Comparison of ENCODE assay signal across 8 cellular contexts in genomic region chr1:145978477-145978859, GRCh38. TPM values are rescaled to one million over a fixed set of nuclear protein-coding genes. Genes with fewer than 3 reads are reported as not detected.
DNase-seq lines count a peak whose midpoint lies in the region; ATAC-seq and TF ChIP-seq lines count a peak whose summit lies in the region.
"Had no signal": no experiment of that assay in that cellular context is flagged by ENCODE, and none has a peak within 500 bp of the region (broad histone marks: within the 10 kb centered on the region; RNA-seq: fewer than 3 reads in every experiment).

No MANE protein-coding gene starts in this region.

- no peaks in the 10 kb centered on the region for H3K79me2 ChIP-seq in Karpas-422 (ENCODE audit: low read length)

- no peaks in the 10 kb centered on the region for H3K36me3 ChIP-seq in Karpas-422 (ENCODE audit: insufficient read depth, low read length)
- H3K36me3 ChIP-seq in mesodermal cell (ENCODE audit: control insufficient read depth, insufficient read depth, low read length), result no peaks in the 10 kb centered on the region
- H3K36me3 ChIP-seq in tibial nerve, result peaks cover 0 to 9% (median 0%) of the 10 kb centered on the region in 3 donors

- H3K4me3 Mint-ChIP-seq in MCF 10A (ENCODE audit: unreplicated experiment), result no peak overlapping the region
- H3K4me3 Mint-ChIP-seq in stimulated activated effector memory CD8-positive, alpha-beta T cell treated with anti-CD3 and anti-CD28 coated beads, Interleukin-12 subunit alpha, Interleukin-12 subunit beta, amount 100 ng/mL, for 72 hours, result no peak overlapping the region
- H3K4me3 Mint-ChIP-seq: activated naive CD8-positive, alpha-beta T cell had no signal

- peak overlapping the region; percentile 66 for H3K9ac ChIP-seq in Karpas-422 (ENCODE audit: low read length)

- H3K27ac Mint-ChIP-seq in MCF 10A (ENCODE audit: low read depth, unreplicated experiment), result no peak overlapping the region
- H3K27ac Mint-ChIP-seq in stimulated activated effector memory CD8-positive, alpha-beta T cell treated with anti-CD3 and anti-CD28 coated beads, Interleukin-12 subunit alpha, Interleukin-12 subunit beta, amount 100 ng/mL, for 72 hours, result no peak overlapping the region
- H3K27ac Mint-ChIP-seq: activated naive CD8-positive, alpha-beta T cell had no signal

- POLR2A ChIA-PET in MCF 10A (lab: Yijun Ruan, JAX) (interaction anchor here (0.7 to 24.2 kb wide), 12 partner anchors 13 to 133 kb away, joined by 3 to 1309 read pairs (median 20); partner anchors contain the start of genes ANKRD34A, HJV, LIX1L and NUDT17), GM10248 (lab: Yijun Ruan, JAX) (interaction anchor here (1.1 to 2.6 kb wide), 6 partner anchors 9 to 21 kb away, joined by 4 to 25 read pairs (median 8); partner anchors contain the start of genes ANKRD34A, LIX1L and POLR3GL)

- H3K4me2 ChIP-seq in Karpas-422 (ENCODE audit: low read depth, low read length, poor library complexity, severe bottlenecking), result peak overlapping the region; percentile 64

- peaks cover 6% of the 10 kb centered on the region for H3K36me3 Mint-ChIP-seq in MCF 10A (ENCODE audit: insufficient read depth, unreplicated experiment)
- peaks cover 10% of the 10 kb centered on the region for H3K36me3 Mint-ChIP-seq in stimulated activated effector memory CD8-positive, alpha-beta T cell treated with anti-CD3 and anti-CD28 coated beads, Interleukin-12 subunit alpha, Interleukin-12 subunit beta, amount 100 ng/mL, for 72 hours
- H3K36me3 Mint-ChIP-seq: activated naive CD8-positive, alpha-beta T cell had no signal

- CTCF ChIA-PET in MCF 10A (lab: Yijun Ruan, JAX) (interaction anchor here (0.5 to 24.2 kb wide), 15 partner anchors 13 to 133 kb away, joined by 3 to 773 read pairs (median 8); partner anchors contain the start of genes ANKRD34A, HJV, ITGA10 and LIX1L), GM10248 (lab: Yijun Ruan, JAX) (interaction anchor here (0.8 to 9.5 kb wide), 22 partner anchors 12 to 134 kb away, joined by 3 to 249 read pairs (median 6); partner anchors contain the start of genes ANKRD34A, HJV, LIX1L and NUDT17)

- H3K4me1 Mint-ChIP-seq in MCF 10A (ENCODE audit: insufficient read depth, unreplicated experiment), result peaks cover 5% of the 10 kb centered on the region
- H3K4me1 Mint-ChIP-seq in stimulated activated effector memory CD8-positive, alpha-beta T cell treated with anti-CD3 and anti-CD28 coated beads, Interleukin-12 subunit alpha, Interleukin-12 subunit beta, amount 100 ng/mL, for 72 hours, result peaks cover 24% of the 10 kb centered on the region

- H3K4me1 ChIP-seq in Karpas-422 (ENCODE audit: low read length), result peaks cover 45% of the 10 kb centered on the region
- peaks cover 46% of the 10 kb centered on the region for H3K4me1 ChIP-seq in mesodermal cell (ENCODE audit: control insufficient read depth, insufficient read depth, low read length, poor library complexity, severe bottlenecking)
- H3K4me1 ChIP-seq in tibial nerve, result peaks cover 0 to 63% (median 55%) of the 10 kb centered on the region in 4 donors

- H4K20me1 ChIP-seq in Karpas-422 (ENCODE audit: insufficient read depth, low read depth, low read length), result no peaks in the 10 kb centered on the region

- no peak for TF ChIP-seq CTCF in MCF 10A (IDR thresholded peaks at IDR 0.05; ENCODE audit: unreplicated experiment)
- no peak for TF ChIP-seq CTCF in tibial nerve (IDR thresholded peaks at IDR 0.05)
- TF ChIP-seq CTCF in GM10248 (IDR thresholded peaks at IDR 0.05; ENCODE audit: control extremely low read depth, extremely low read depth, low read depth, missing control alignments), result no peak

- H3K9me3 ChIP-seq in Karpas-422 (ENCODE audit: low read length), result no peaks in the 10 kb centered on the region
- H3K9me3 ChIP-seq in mesodermal cell (ENCODE audit: control insufficient read depth, low read length), result no peaks in the 10 kb centered on the region
- no peaks in the 10 kb centered on the region for H3K9me3 ChIP-seq in tibial nerve

- H3K27ac ChIP-seq in Karpas-422 (ENCODE audit: low read length) (peak overlapping the region; percentile 95), mesodermal cell (ENCODE audit: low read depth, low read length, severe bottlenecking) (peak overlapping the region; percentile 99), tibial nerve (peak overlapping the region; percentile 92 to 99 (median 94))

- H2AFZ ChIP-seq in Karpas-422 (ENCODE audit: low read length), result no peak overlapping the region

- intact Hi-C loops in MCF 10A (cut with micrococcal nuclease), result loop anchor here (2.0 to 10.0 kb wide), 2 partner anchors 52 to 124 kb away; partner anchors contain the start of genes PIAS3 and RBM8A

- DNase-seq in Karpas-422 (peak; percentile 48), MCF 10A (ENCODE audit: unreplicated experiment) (no peak), tibial nerve (ENCODE audit: low spot score in 2 of 2) (no peak), GM10248 (ENCODE audit: extremely low spot score) (no peak)
- DNase-seq in stimulated activated effector memory CD8-positive, alpha-beta T cell treated with anti-CD3 and anti-CD28 coated beads, Interleukin-12 subunit alpha, Interleukin-12 subunit beta, amount 100 ng/mL, for 72 hours (ENCODE audit: low spot score in 2 of 2), result no peak
- no peak for DNase-seq in stimulated activated CD4-positive, alpha-beta T cell treated with anti-CD3 and anti-CD28 coated beads, Interleukin-1b, Interleukin-23, amount 100 ng/mL, for 48 hours

- H3K27me3 ChIP-seq in Karpas-422 (ENCODE audit: low read length), result no peaks in the 10 kb centered on the region
- no peaks in the 10 kb centered on the region for H3K27me3 ChIP-seq in tibial nerve

- no peak for TF ChIP-seq POLR2A in tibial nerve (IDR thresholded peaks at IDR 0.05)

- TF ChIP-seq EP300 in tibial nerve (IDR thresholded peaks at IDR 0.05), result no peak

- TSS peak; percentile 48 for BruUV-seq in MCF 10A (replicated peaks; lab: Mats Ljungman, UMichigan)

- no peak for ATAC-seq in stimulated activated effector memory CD8-positive, alpha-beta T cell treated with anti-CD3 and anti-CD28 coated beads, Interleukin-12 subunit alpha, Interleukin-12 subunit beta, amount 100 ng/mL, for 72 hours

- H3K27me3 Mint-ChIP-seq in MCF 10A (ENCODE audit: insufficient read depth, unreplicated experiment), result no peaks in the 10 kb centered on the region
- H3K27me3 Mint-ChIP-seq: activated naive CD8-positive, alpha-beta T cell had no signal

- no peaks in the 10 kb centered on the region for H3K9me2 ChIP-seq in Karpas-422 (replicated peaks; ENCODE audit: insufficient read depth, low read length)

- no peaks in the 10 kb centered on the region for H3K9me3 Mint-ChIP-seq in MCF 10A (ENCODE audit: unreplicated experiment)
- no peaks in the 10 kb centered on the region for H3K9me3 Mint-ChIP-seq in stimulated activated effector memory CD8-positive, alpha-beta T cell treated with anti-CD3 and anti-CD28 coated beads, Interleukin-12 subunit alpha, Interleukin-12 subunit beta, amount 100 ng/mL, for 72 hours

- H3K4me3 ChIP-seq in Karpas-422 (ENCODE audit: low read length) (peak overlapping the region; percentile 36; the same call in 1 of the 2 replicates), mesodermal cell (ENCODE audit: extremely low read depth, insufficient read depth, low read length, poor library complexity, severe bottlenecking) (peak overlapping the region; percentile 14), tibial nerve (peak overlapping the region; percentile 5 to 42 (median 26))

RNA-seq across cellular contexts. Expression of gene POLR3GL, which starts 14.0 kb away (rescaled TPM):
- 34.7 and 42.3 TPM in 2 replicates for total RNA-seq in Karpas-422 (2014; rRNA removed; shearing (Covaris generic); ENCODE audit: low replicate concordance)
- total RNA-seq in MCF 10A (2022), result 17.6 and 20.9 TPM in 2 replicates
- polyA plus RNA-seq in mesodermal cell (2013, experiment 1 of 2), result 28.8 TPM
- polyA plus RNA-seq in mesodermal cell (2013, experiment 2 of 2), result 30.3 TPM
- 10 to 100 TPM; 20.1 to 33.1 (median 28.9) TPM for total RNA-seq in tibial nerve

RNA-seq across cellular contexts. Expression of gene ANKRD34A, which starts 14.1 kb away (rescaled TPM):
- total RNA-seq in Karpas-422 (2014; rRNA removed; shearing (Covaris generic); ENCODE audit: low replicate concordance), result 9.0 and 21.5 TPM in 2 replicates
- 2.6 and 3.1 TPM in 2 replicates for total RNA-seq in MCF 10A (2022)
- 1.1 TPM for polyA plus RNA-seq in mesodermal cell (2013, experiment 1 of 2)
- polyA plus RNA-seq in mesodermal cell (2013, experiment 2 of 2), result 0.71 TPM
- total RNA-seq in tibial nerve, result 1 to 10 TPM in 2 of 4 donors, under 1 TPM in 2; 0.39 to 2.4 (median 1.3) TPM

RNA-seq across cellular contexts. Expression of gene TXNIP, which starts 17.9 kb away (rescaled TPM):
- total RNA-seq in Karpas-422 (2014; rRNA removed; shearing (Covaris generic); ENCODE audit: low replicate concordance), result 130 and 269 TPM in 2 replicates
- total RNA-seq in MCF 10A (2022) (576 and 599 TPM in 2 replicates), tibial nerve (1,000 to 10,000 TPM; 1,863 to 2,525 (median 2,185) TPM)
- 144 TPM for polyA plus RNA-seq in mesodermal cell (2013, experiment 1 of 2)
- 135 TPM for polyA plus RNA-seq in mesodermal cell (2013, experiment 2 of 2)

RNA-seq across cellular contexts. Expression of gene LIX1L, which starts 20.7 kb away (rescaled TPM):
- 35.8 and 49.4 TPM in 2 replicates for total RNA-seq in Karpas-422 (2014; rRNA removed; shearing (Covaris generic); ENCODE audit: low replicate concordance)
- total RNA-seq in MCF 10A (2022), result 40.1 and 42.1 TPM in 2 replicates
- 35.9 TPM for polyA plus RNA-seq in mesodermal cell (2013, experiment 1 of 2)
- polyA plus RNA-seq in mesodermal cell (2013, experiment 2 of 2), result 30.4 TPM
- 10 to 100 TPM; 30.8 to 57.1 (median 41.5) TPM for total RNA-seq in tibial nerve

RNA-seq across cellular contexts. Expression of gene HJV, which starts 43.1 kb away (rescaled TPM):
- total RNA-seq in Karpas-422 (2014; rRNA removed; shearing (Covaris generic); ENCODE audit: low replicate concordance), result not detected in 2 replicates
- total RNA-seq in MCF 10A (2022), result not detected in 2 replicates
- not detected for polyA plus RNA-seq in mesodermal cell (2013, experiment 1 of 2)
- not detected for polyA plus RNA-seq in mesodermal cell (2013, experiment 2 of 2)
- total RNA-seq in tibial nerve, result not detected
